In the genomic region with DNA sequence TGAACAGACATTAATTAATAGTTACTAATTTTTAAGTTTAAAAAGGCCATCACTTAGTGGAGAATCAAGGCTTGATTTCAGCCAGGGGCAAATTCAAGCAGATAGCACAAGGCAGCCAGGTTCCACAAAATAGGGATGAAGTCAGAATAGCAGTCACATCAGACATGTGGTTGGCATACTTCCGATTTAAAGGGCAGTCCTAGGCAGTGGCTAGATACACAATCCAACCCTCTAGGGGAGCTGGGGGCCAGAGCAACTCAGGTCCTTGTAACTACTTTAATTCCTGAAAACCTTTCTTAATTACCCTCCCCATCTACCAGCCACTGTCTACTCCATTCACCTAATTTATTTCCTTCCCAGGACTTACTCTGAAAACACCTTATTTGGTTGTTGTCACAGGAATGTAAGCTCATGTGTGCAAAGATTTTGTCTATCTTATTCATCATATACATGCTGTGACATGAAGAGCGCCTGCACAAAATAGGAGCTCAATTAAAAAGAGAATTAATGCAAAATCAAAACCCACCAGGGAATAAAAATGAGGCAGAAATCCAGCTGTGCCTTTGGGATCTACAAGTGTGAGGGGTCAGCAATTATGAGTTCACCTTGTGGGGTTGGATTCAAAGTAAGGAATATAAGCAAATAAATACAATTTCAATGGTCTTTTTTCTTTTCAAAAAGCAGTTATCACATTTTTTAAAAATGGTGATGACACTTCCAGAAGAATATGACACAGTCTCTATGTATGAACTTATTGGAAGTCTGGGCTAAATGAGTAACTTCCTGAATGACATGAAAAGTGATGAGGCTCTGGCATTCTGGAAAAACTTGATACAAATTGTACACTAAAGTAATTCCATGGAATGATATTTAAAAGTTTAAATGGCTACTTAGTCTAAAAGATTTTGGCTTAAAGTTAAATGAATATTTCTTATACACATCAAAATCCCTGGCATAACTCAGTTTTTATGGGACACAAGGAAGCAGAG, we compare ENCODE assay signal across 13 cellular contexts. TPM values are rescaled to one million over a fixed set of nuclear protein-coding genes. Genes with fewer than 3 reads are reported as not detected.
DNase-seq lines count a peak whose midpoint lies in the region; ATAC-seq and TF ChIP-seq lines count a peak whose summit lies in the region.
"Had no signal": no experiment of that assay in that cellular context is flagged by ENCODE, and none has a peak within 500 bp of the region (broad histone marks: within the 10 kb centered on the region; RNA-seq: fewer than 3 reads in every experiment).

No MANE protein-coding gene starts in this region.

- no peaks in the 10 kb centered on the region for H3K9me3 Mint-ChIP-seq in stimulated activated effector memory CD8-positive, alpha-beta T cell treated with anti-CD3 and anti-CD28 coated beads, Interleukin-12 subunit alpha, Interleukin-12 subunit beta, amount 100 ng/mL, for 72 hours
- H3K9me3 Mint-ChIP-seq: T-helper 2 cell treated with Interferon-gamma antibody and Interleukin-4, amounts not matched to agents 5 μg/mL and 100 μg/mL, for 36 hours had no signal

- H3K4me1 Mint-ChIP-seq in stimulated activated effector memory CD8-positive, alpha-beta T cell treated with anti-CD3 and anti-CD28 coated beads, Interleukin-12 subunit alpha, Interleukin-12 subunit beta, amount 100 ng/mL, for 72 hours, result peaks cover 10% of the 10 kb centered on the region

- CTCF ChIA-PET in A673 (lab: Charles Lee), result no interaction called here

- H3K4me3 ChIP-seq in RWPE2 (ENCODE audit: severe bottlenecking) (no peak overlapping the region), uterus (no peak overlapping the region), A673 (ENCODE audit: low read depth, low read length, poor library complexity, severe bottlenecking) (no peak overlapping the region)
- H3K4me3 ChIP-seq: coronary artery had no signal

- H3K36me3 Mint-ChIP-seq in stimulated activated effector memory CD8-positive, alpha-beta T cell treated with anti-CD3 and anti-CD28 coated beads, Interleukin-12 subunit alpha, Interleukin-12 subunit beta, amount 100 ng/mL, for 72 hours, result no peaks in the 10 kb centered on the region

- POLR2A ChIA-PET in A673 (lab: Charles Lee; ENCODE audit: low non-redundant PET), result no interaction called here

- DNase-seq in left ventricle myocardium superior (no peak), Right ventricle myocardium superior (no peak), RWPE2 (ENCODE audit: low spot score) (no peak), epithelial cell of prostate (ENCODE audit: low read depth, low spot score) (no peak), uterus (no peak), A673 (ENCODE audit: low spot score) (no peak)
- no peak for DNase-seq in stimulated activated effector memory CD8-positive, alpha-beta T cell treated with anti-CD3 and anti-CD28 coated beads, Interleukin-12 subunit alpha, Interleukin-12 subunit beta, amount 100 ng/mL, for 72 hours (ENCODE audit: low spot score in 2 of 2)
- DNase-seq: OCI-M1; right cardiac atrium; stimulated activated naive CD8-positive, alpha-beta T cell treated with anti-CD3 and anti-CD28 coated beads, Interleukin-15, Interleukin-2, amounts not matched to agents 100 U/mL and 50 U/mL, for 24 hours had no signal

- H3K36me3 ChIP-seq in RWPE2 (ENCODE audit: low read depth) (no peaks in the 10 kb centered on the region), uterus (no peaks in the 10 kb centered on the region), A673 (ENCODE audit: insufficient read depth, low read length, poor library complexity, severe bottlenecking) (no peaks in the 10 kb centered on the region)

- H3K4me1 ChIP-seq in RWPE2 (ENCODE audit: insufficient read depth, poor library complexity, severe bottlenecking) (peaks cover 39% of the 10 kb centered on the region), uterus (no peaks in the 10 kb centered on the region), A673 (ENCODE audit: insufficient read depth, low read length, poor library complexity, severe bottlenecking) (peaks cover 6% of the 10 kb centered on the region)

- H3K27ac Mint-ChIP-seq in stimulated activated effector memory CD8-positive, alpha-beta T cell treated with anti-CD3 and anti-CD28 coated beads, Interleukin-12 subunit alpha, Interleukin-12 subunit beta, amount 100 ng/mL, for 72 hours, result peak overlapping the region; percentile 67
- H3K27ac Mint-ChIP-seq: T-helper 2 cell treated with Interferon-gamma antibody and Interleukin-4, amounts not matched to agents 5 μg/mL and 100 μg/mL, for 36 hours had no signal

- peak; percentile 55 for ATAC-seq in left ventricle myocardium superior
- ATAC-seq in Right ventricle myocardium superior (ENCODE audit: poor library complexity), result no peak
- peak; percentile 21; the same call in 1 of the 3 replicates for ATAC-seq in RWPE2 (ENCODE audit: low read depth)
- ATAC-seq in stimulated activated effector memory CD8-positive, alpha-beta T cell treated with anti-CD3 and anti-CD28 coated beads, Interleukin-12 subunit alpha, Interleukin-12 subunit beta, amount 100 ng/mL, for 72 hours, result no peak
- ATAC-seq in GM19351 (IDR thresholded peaks at IDR 0.05; ENCODE audit: unreplicated experiment), result no peak
- ATAC-seq: right cardiac atrium had no signal

- no peak for TF ChIP-seq POLR2A in uterus (IDR thresholded peaks at IDR 0.05)

- H3K9me3 ChIP-seq in RWPE2 (ENCODE audit: severe bottlenecking) (no peaks in the 10 kb centered on the region), uterus (no peaks in the 10 kb centered on the region), A673 (ENCODE audit: low read depth, low read length, poor library complexity, severe bottlenecking) (no peaks in the 10 kb centered on the region)

- BruUV-seq in A673 (replicated peaks; lab: Mats Ljungman, UMichigan), result no TSS peak

- no peaks in the 10 kb centered on the region for H3K27me3 ChIP-seq in RWPE2 (ENCODE audit: insufficient read depth, poor library complexity, severe bottlenecking)
- no peaks in the 10 kb centered on the region for H3K27me3 ChIP-seq in uterus
- no peaks in the 10 kb centered on the region for H3K27me3 ChIP-seq in A673 (replicated peaks; ENCODE audit: insufficient read depth, low read depth, low read length, poor library complexity)

- no peak for TF ChIP-seq CTCF in RWPE2 (IDR thresholded peaks at IDR 0.05; ENCODE audit: poor library complexity, severe bottlenecking)
- no peak for TF ChIP-seq CTCF in uterus (IDR thresholded peaks at IDR 0.05)
- TF ChIP-seq CTCF in A673 (conservative IDR thresholded peaks at IDR 0.05; ENCODE audit: low read depth, low read length), result no peak

- H3K27ac ChIP-seq in RWPE2 (ENCODE audit: poor library complexity, severe bottlenecking), result peak overlapping the region; percentile 88
- H3K27ac ChIP-seq in epithelial cell of prostate, result peak overlapping the region; percentile 89
- no peak overlapping the region for H3K27ac ChIP-seq in uterus
- no peak overlapping the region for H3K27ac ChIP-seq in A673 (ENCODE audit: low read depth, low read length, poor library complexity, severe bottlenecking)
- H3K27ac ChIP-seq: coronary artery had no signal

- no peak overlapping the region for H3K4me3 Mint-ChIP-seq in stimulated activated effector memory CD8-positive, alpha-beta T cell treated with anti-CD3 and anti-CD28 coated beads, Interleukin-12 subunit alpha, Interleukin-12 subunit beta, amount 100 ng/mL, for 72 hours
- H3K4me3 Mint-ChIP-seq: T-helper 2 cell treated with Interferon-gamma antibody and Interleukin-4, amounts not matched to agents 5 μg/mL and 100 μg/mL, for 36 hours had no signal

- intact Hi-C loops in left ventricle myocardium superior (cut with micrococcal nuclease), result no loop called here
- intact Hi-C loops in Right ventricle myocardium superior (cut with DNase I), result no loop called here
- intact Hi-C loops in uterus (cut with DNase I; ENCODE audit: low total_unique reads), result no loop called here
- intact Hi-C loops in A673 (cut with micrococcal nuclease; ENCODE audit: unreplicated experiment), result no loop called here

RNA-seq across cellular contexts. Expression of a gene that starts 53.8 kb away (rescaled TPM):
- total RNA-seq in left ventricle myocardium superior (43.6 TPM), Right ventricle myocardium superior (39.1 TPM), uterus (100 to 1,000 TPM in 2 of 4 donors, 10 to 100 TPM in 2; 73.3 to 279 (median 94.8) TPM), A673 (2021) (91.9 and 94.6 TPM in 2 replicates)

Comparison
In these comparisons a context has a peak if more than half of its experiments do, and no peak if none do; other contexts are left out.
1. ATAC-seq: peak in left ventricle myocardium superior (single experiment) and RWPE2 (single experiment); none in Right ventricle myocardium superior (single experiment), stimulated activated effector memory CD8-positive, alpha-beta T cell treated with anti-CD3 and anti-CD28 coated beads, Interleukin-12 subunit alpha, Interleukin-12 subunit beta, amount 100 ng/mL, for 72 hours (single experiment) and GM19351 (single experiment).
2. H3K27ac ChIP-seq: peak in RWPE2 (single experiment) and epithelial cell of prostate (single experiment); none in uterus (0 of 2) and A673 (single experiment).